10 cellular contexts compared by ENCODE assay signal in genomic region chr22:24424901-24425775, GRCh38. TPM values are rescaled to one million over a fixed set of nuclear protein-coding genes. Genes with fewer than 3 reads are reported as not detected.
DNase-seq lines count a peak whose midpoint lies in the region; ATAC-seq and TF ChIP-seq lines count a peak whose summit lies in the region.
"Had no signal": no experiment of that assay in that cellular context is flagged by ENCODE, and none has a peak within 500 bp of the region (broad histone marks: within the 10 kb centered on the region; RNA-seq: fewer than 3 reads in every experiment).

No MANE protein-coding gene starts in this region.

- H3K27ac ChIP-seq in SU-DHL-6 (ENCODE audit: low read depth, low read length) = peak overlapping the region; percentile 99
- H3K27ac ChIP-seq in right cardiac atrium (ENCODE audit: low read length) = no peak overlapping the region
- H3K27ac ChIP-seq in gastrocnemius medialis = peak overlapping the region; percentile 1 to 57 (median 45)

- in situ Hi-C loops in gastrocnemius medialis (cut with MboI; ENCODE audit: low sequenced_read_pairs in 4 of 4) = loop anchor here in 2 of 4 donors (10.0 to 25.0 kb wide), 2 partner anchors 100 to 337 kb away; partner anchors contain the start of gene PIWIL3 (in 1 of the 2)

- ATAC-seq in right cardiac atrium (no peak), gastrocnemius medialis (no peak), GM18858 (IDR thresholded peaks at IDR 0.05; ENCODE audit: unreplicated experiment) (no peak)

- H3K79me2 ChIP-seq in SU-DHL-6 (ENCODE audit: insufficient read depth, low read length) = peaks cover 40% of the 10 kb centered on the region

- WGBS in right cardiac atrium = 67% methylated on average over 32 of the region's 32 CpGs

- TF ChIP-seq CTCF in GM12875 (IDR thresholded peaks at IDR 0.05; ENCODE audit: borderline replicate concordance, insufficient read depth, low read depth, low read length) = no peak
- TF ChIP-seq CTCF in SU-DHL-6 (IDR thresholded peaks at IDR 0.05; ENCODE audit: insufficient read depth, low read length, poor library complexity, severe bottlenecking) = no peak
- no peak for TF ChIP-seq CTCF in gastrocnemius medialis (IDR thresholded peaks at IDR 0.05 in 4 of 5, conservative IDR thresholded peaks at IDR 0.05 in 1 of 5)

- intact Hi-C loops in right cardiac atrium (cut with DNase I) = loop anchor here (5.0 to 10.0 kb wide), 5 partner anchors 50 to 92 kb away; no protein-coding TSS in a partner anchor
- intact Hi-C loops in gastrocnemius medialis (cut with DNase I; ENCODE audit: low total_unique reads) = loop anchor here (5.0 kb wide), 2 partner anchors 77 to 332 kb away; no protein-coding TSS in a partner anchor

- H3K9me3 ChIP-seq in SU-DHL-6 (ENCODE audit: insufficient read depth, low read length) = no peaks in the 10 kb centered on the region
- H3K9me3 ChIP-seq in right cardiac atrium (ENCODE audit: control insufficient read depth, low read length) = no peaks in the 10 kb centered on the region
- H3K9me3 ChIP-seq in gastrocnemius medialis = no peaks in the 10 kb centered on the region

- H3K4me3 ChIP-seq in GM12875 (ENCODE audit: low read depth, low read length) (peak overlapping the region; percentile 76), SU-DHL-6 (ENCODE audit: insufficient read depth, low read length, poor library complexity, severe bottlenecking) (peak overlapping the region; percentile 69), right cardiac atrium (ENCODE audit: low read length) (peak overlapping the region; percentile 79), gastrocnemius medialis (peak overlapping the region; percentile 52 to 71 (median 59))

- H3K36me3 ChIP-seq in SU-DHL-6 (ENCODE audit: low read length) = no peaks in the 10 kb centered on the region
- no peaks in the 10 kb centered on the region for H3K36me3 ChIP-seq in gastrocnemius medialis

- H3K27me3 ChIP-seq in SU-DHL-6 (ENCODE audit: low read length) (no peaks in the 10 kb centered on the region), right cardiac atrium (ENCODE audit: control insufficient read depth, insufficient read depth) (no peaks in the 10 kb centered on the region), gastrocnemius medialis (peaks cover 4 to 10% (median 6%) of the 10 kb centered on the region in 3 donors)

- H3F3A ChIP-seq in SU-DHL-6 (ENCODE audit: insufficient read depth) = peaks cover 32% of the 10 kb centered on the region

- TF ChIP-seq POLR2A in gastrocnemius medialis (IDR thresholded peaks at IDR 0.05) = no peak

- H3K9ac ChIP-seq in SU-DHL-6 (ENCODE audit: low read length) = peak overlapping the region; percentile 87

- peak overlapping the region; percentile 77 for H3K4me2 ChIP-seq in SU-DHL-6 (ENCODE audit: low read depth, low read length, poor library complexity, severe bottlenecking)

- no peaks in the 10 kb centered on the region for H3K9me2 ChIP-seq in SU-DHL-6 (replicated peaks; ENCODE audit: insufficient read depth, low read length)

- peak overlapping the region; percentile 61 for H2AFZ ChIP-seq in SU-DHL-6 (ENCODE audit: low read depth, low read length, severe bottlenecking)

- no peaks in the 10 kb centered on the region for H4K20me1 ChIP-seq in SU-DHL-6 (ENCODE audit: low read depth, low read length)

- peaks cover 9% of the 10 kb centered on the region for H3K4me1 ChIP-seq in right cardiac atrium (ENCODE audit: control insufficient read depth, insufficient read depth, low read length)
- peaks cover 8 to 14% of the 10 kb centered on the region in 2 donors for H3K4me1 ChIP-seq in gastrocnemius medialis

- peak in 2 of 3 donors; percentile 58 to 66 for DNase-seq in right cardiac atrium
- DNase-seq in gastrocnemius medialis = no peak
- no peak for DNase-seq in NCI-H2107 treated with DMSO at 0.1 percent for 48 hours (lab: John Stamatoyannopoulos, UW; ENCODE audit: unreplicated experiment)
- no peak for DNase-seq in cortex of kidney (lab: John Stamatoyannopoulos, UW)
- DNase-seq in DMS114 treated with DMSO at 0.1 percent for 48 hours (lab: John Stamatoyannopoulos, UW; ENCODE audit: unreplicated experiment) = no peak
- DNase-seq: NCI-H2029 treated with DMSO at 0.1 percent for 48 hours; stimulated activated CD4-positive, alpha-beta T cell treated with anti-CD3 and anti-CD28 coated beads, Interleukin-4, amount 100 ng/mL, for 4 hours had no signal

RNA-seq across cellular contexts. Expression of gene ADORA2A, which starts 2.3 kb away (rescaled TPM):
- total RNA-seq in right cardiac atrium (1 to 10 TPM; 3.7 to 5.6 (median 4.8) TPM), gastrocnemius medialis (1 to 10 TPM in 3 of 4 donors, under 1 TPM in 1; 0.39 to 3.6 (median 1.2) TPM)
- polyA plus RNA-seq in right cardiac atrium = 6.6 TPM

Comparison
In these comparisons a context has a peak if more than half of its experiments do, and no peak if none do; other contexts are left out.
1. DNase-seq: peak in right cardiac atrium (2 of 3); none in gastrocnemius medialis (0 of 2), NCI-H2107 treated with DMSO at 0.1 percent for 48 hours (single experiment), cortex of kidney (single experiment) and DMS114 treated with DMSO at 0.1 percent for 48 hours (single experiment).
2. Peak in every context shown above with its lines, with median percentiles within 50 percentile points of each other: H3K4me3 ChIP-seq.